ENCODE assay signal across 17 cellular contexts in genomic region chr4:8235224-8235623, GRCh38. TPM values are rescaled to one million over a fixed set of nuclear protein-coding genes. Genes with fewer than 3 reads are reported as not detected.
A peak's percentile ranks its signal among the peaks of the same experiment; 100 is the strongest.
DNase-seq lines count a peak whose midpoint lies in the region; ATAC-seq, FAIRE-seq and TF ChIP-seq lines count a peak whose summit lies in the region.
"Had no signal": no experiment of that assay in that cellular context is flagged by ENCODE, and none has a peak within 500 bp of the region (broad histone marks: within the 10 kb centered on the region; RNA-seq: fewer than 3 reads in every experiment).

No MANE protein-coding gene starts in this region.

- H2BK15ac ChIP-seq in H1 (ENCODE audit: low read length), result no peak overlapping the region

- no peak overlapping the region for H3K56ac ChIP-seq in H1 (replicated peaks; ENCODE audit: insufficient read length, low read depth, low read length)

- FAIRE-seq in H1 (lab: Jason Lieb, UNC), result no peak
- FAIRE-seq: D721Med, GM18507 had no signal

- DNase-seq in DMS79 (lab: John Stamatoyannopoulos, UW) (peak; percentile 28), MM.1S (peak; percentile 84), NCI-H345 treated with DMSO at 0.1 percent for 48 hours (lab: John Stamatoyannopoulos, UW; ENCODE audit: unreplicated experiment) (peak; percentile 13), H1 (ENCODE audit: low read depth in 1 of 2, low spot score in 2 of 2) (no peak), brain microvascular endothelial cell (no peak), SW 1271 (lab: John Stamatoyannopoulos, UW) (no peak), germinal center (ENCODE audit: low spot score) (no peak)
- DNase-seq: AML-193, IMR-90, NCI-H1930, NCI-H226, PC-3 had no signal

- no peaks in the 10 kb centered on the region for H3K9me3 ChIP-seq in MM.1S (replicated peaks; ENCODE audit: insufficient read depth, low read length)
- H3K9me3 ChIP-seq in H1 (ENCODE audit: insufficient read depth in 2 of 2, low read depth in 1 of 2, low read length in 1 of 2), result no peaks in the 10 kb centered on the region; a peak in 1 of 4 replicates

- H3K18ac ChIP-seq in H1 (ENCODE audit: extremely low read depth, low read length), result no peak overlapping the region

- no peak overlapping the region for H3K23ac ChIP-seq in H1 (ENCODE audit: insufficient read length)

- H3K4me1 ChIP-seq in MM.1S (ENCODE audit: low read length) (peaks cover 38% of the 10 kb centered on the region), H1 (replicated peaks in 1 of 4; ENCODE audit: control insufficient read depth in 3 of 4, insufficient read depth in 4 of 4, low read length in 3 of 4) (peaks cover 0 to 6% (median 2%) of the 10 kb centered on the region in 4 experiments; a peak in 5 of 7 replicates)

- H3K79me2 ChIP-seq in MM.1S (ENCODE audit: low read length) (no peaks in the 10 kb centered on the region), H1 (ENCODE audit: control insufficient read depth in 1 of 2, insufficient read depth in 2 of 2, low read length in 2 of 2) (no peaks in the 10 kb centered on the region)

- peaks cover 3% of the 10 kb centered on the region; the same call in 1 of the 2 replicates for H3K79me1 ChIP-seq in H1 (ENCODE audit: low read depth, low read length)

- no peaks in the 10 kb centered on the region for H4K20me1 ChIP-seq in MM.1S (ENCODE audit: insufficient read depth, low read length)
- H4K20me1 ChIP-seq in H1 (replicated peaks in 1 of 2; ENCODE audit: control insufficient read depth in 1 of 2, insufficient read depth in 2 of 2, low read length in 2 of 2), result peaks cover 0 to 12% of the 10 kb centered on the region in 2 experiments

- H3K36me3 ChIP-seq in MM.1S (replicated peaks; ENCODE audit: insufficient read depth, low read length), result no peaks in the 10 kb centered on the region
- no peaks in the 10 kb centered on the region; a peak in 1 of 8 replicates for H3K36me3 ChIP-seq in H1 (ENCODE audit: control insufficient read depth in 2 of 4, insufficient read depth in 4 of 4, low read length in 3 of 4)
- no peaks in the 10 kb centered on the region for H3K36me3 ChIP-seq in brain microvascular endothelial cell (replicated peaks)

- H3K23me2 ChIP-seq in H1 (ENCODE audit: low read depth, low read length), result peaks cover 10% of the 10 kb centered on the region; the same call in 1 of the 2 replicates

- H3K27ac ChIP-seq in MM.1S (ENCODE audit: low read length) (peak overlapping the region; percentile 55; the same call in 1 of the 2 replicates), H1 (ENCODE audit: low read depth, low read length) (no peak overlapping the region), brain microvascular endothelial cell (no peak overlapping the region)

- no peaks in the 10 kb centered on the region for H3K9me2 ChIP-seq in MM.1S (replicated peaks; ENCODE audit: insufficient read depth, low read length)

- H4K5ac ChIP-seq in H1 (ENCODE audit: insufficient read length, low read depth, low read length), result no peak overlapping the region

- no peak for TF ChIP-seq RAD21 in H1 (IDR thresholded peaks at IDR 0.05 in 1 of 2, conservative IDR thresholded peaks at IDR 0.05 in 1 of 2; ENCODE audit: low read depth in 2 of 2, low read length in 2 of 2)

- no peak for ATAC-seq in GM21576 (IDR thresholded peaks at IDR 0.05; ENCODE audit: unreplicated experiment)
- ATAC-seq: PC-3, T-cell had no signal

- no peak for TF ChIP-seq POLR2A in H1 (IDR thresholded peaks at IDR 0.05; ENCODE audit: control extremely low read depth in 1 of 2, low read depth in 2 of 2, low read length in 2 of 2)

- in situ Hi-C loops in brain microvascular endothelial cell (cut with HindIII; ENCODE audit: low pct_ligation_motif_present, low sequenced_read_pairs), result no loop called here

- H2BK5ac ChIP-seq in H1 (ENCODE audit: low read depth, low read length), result no peak overlapping the region; the same call in 1 of the 2 replicates

- 87% methylated on average over 10 of the region's 13 CpGs; no CpG with 5 or more reads in 1 of the 2 experiments for WGBS in H1 (ENCODE audit: extremely low coverage in 1 of 2, insufficient coverage in 1 of 2, insufficient read length in 1 of 2, insufficient replicate concordance in 2 of 2, low coverage in 1 of 2, low lambda C conversion rate in 2 of 2, missing lambda C conversion rate in 1 of 2), 2 experiments

- H3K9ac ChIP-seq in MM.1S (ENCODE audit: low read length) (peak overlapping the region; percentile 24; the same call in 1 of the 2 replicates), H1 (replicated peaks in 1 of 4; ENCODE audit: extremely low read depth in 1 of 4, low read depth in 3 of 4, low read length in 3 of 4) (no peak overlapping the region)

- POLR2A ChIA-PET in H1 (lab: Charles Lee; ENCODE audit: partially characterized antibody), result no interaction called here

- no peak for TF ChIP-seq EP300 in H1 (IDR thresholded peaks at IDR 0.05; ENCODE audit: borderline replicate concordance in 1 of 2, low read depth in 2 of 2, low read length in 2 of 2)

- no peak overlapping the region for H3K14ac ChIP-seq in H1 (ENCODE audit: insufficient read length)

- H3K4me3 ChIP-seq in MM.1S (ENCODE audit: low read length), result no peak overlapping the region
- no peak overlapping the region for H3K4me3 ChIP-seq in H1 (ENCODE audit: extremely low read depth in 1 of 4, insufficient read depth in 2 of 4, low read depth in 3 of 4, low read length in 4 of 4)
- no peak overlapping the region for H3K4me3 ChIP-seq in brain microvascular endothelial cell (ENCODE audit: low read depth, low read length)

- no peak overlapping the region for H2BK120ac ChIP-seq in H1 (replicated peaks; ENCODE audit: low read depth, low read length)

- CTCF ChIA-PET in H1 (lab: Charles Lee; ENCODE audit: partially characterized antibody), result interaction anchor here (1.1 to 5.1 kb wide), 8 partner anchors 8 to 176 kb away, joined by 3 to 68 read pairs (median 7); no protein-coding TSS in a partner anchor

- H3K27me3 ChIP-seq in MM.1S (replicated peaks; ENCODE audit: insufficient read depth, low read length) (no peaks in the 10 kb centered on the region), H1 (replicated peaks in 1 of 4; ENCODE audit: control insufficient read depth in 3 of 4, extremely low read depth in 1 of 4, insufficient read depth in 3 of 4, low read length in 3 of 4) (no peaks in the 10 kb centered on the region), brain microvascular endothelial cell (replicated peaks) (no peaks in the 10 kb centered on the region)

- no peak overlapping the region for H3K4ac ChIP-seq in H1 (replicated peaks; ENCODE audit: insufficient read length, low read depth, low read length)

- H2BK12ac ChIP-seq in H1 (ENCODE audit: low read depth, low read length), result no peak overlapping the region

- no peak overlapping the region for H2BK20ac ChIP-seq in H1 (ENCODE audit: low read length)

- H4K8ac ChIP-seq in H1 (ENCODE audit: extremely low read depth, insufficient read depth, low read length), result 0 out of 2 replicates have a peak overlapping the region, but pooled peaks have one; percentile 14

- peaks cover 4% of the 10 kb centered on the region; the same call in 1 of the 2 replicates for H3F3A ChIP-seq in MM.1S (ENCODE audit: insufficient read depth, low read length)

- H2AFZ ChIP-seq in MM.1S (ENCODE audit: low read length), result no peak overlapping the region
- H2AFZ ChIP-seq in H1 (ENCODE audit: low read length), result no peak overlapping the region

- TF ChIP-seq CTCF in MM.1S (IDR thresholded peaks at IDR 0.05; ENCODE audit: low read length) (no peak), H1 (IDR thresholded peaks at IDR 0.05; ENCODE audit: control extremely low read depth in 1 of 3, insufficient read depth in 1 of 3, low read depth in 1 of 3, low read length in 3 of 3) (no peak), brain microvascular endothelial cell (IDR thresholded peaks at IDR 0.05; ENCODE audit: low read depth, low read length, missing control alignments) (no peak)

- H2AK5ac ChIP-seq in H1 (ENCODE audit: low read depth, low read length), result no peak overlapping the region

- H3K4me2 ChIP-seq in MM.1S (ENCODE audit: low read depth, low read length), result peak overlapping the region; percentile 24; the same call in 1 of the 2 replicates
- H3K4me2 ChIP-seq in H1 (ENCODE audit: insufficient read depth in 1 of 2, low read depth in 2 of 2, low read length in 2 of 2), result no peak overlapping the region

- H4K91ac ChIP-seq in H1 (replicated peaks; ENCODE audit: insufficient read length, low read length), result no peak overlapping the region

TF ChIP-seq in H1, 55 proteins besides CTCF, POLR2A, EP300 and RAD21 (continues in another document):
- TF ChIP-seq CREB1 (IDR thresholded peaks at IDR 0.05) (no peak), GABPA (IDR thresholded peaks at IDR 0.05; ENCODE audit: borderline replicate concordance, insufficient read depth, low read length) (no peak), JUN (IDR thresholded peaks at IDR 0.05; ENCODE audit: low read depth, low read length) (no peak), JUND (IDR thresholded peaks at IDR 0.05; ENCODE audit: low read length) (no peak), KDM4A (IDR thresholded peaks at IDR 0.05; ENCODE audit: low read depth, low read length, severe bottlenecking) (no peak), SIRT6 (IDR thresholded peaks at IDR 0.05; ENCODE audit: low read length) (no peak), SIX5 (IDR thresholded peaks at IDR 0.05; ENCODE audit: low read depth, low read length) (no peak), SRF (IDR thresholded peaks at IDR 0.05; ENCODE audit: low read depth, low read length) (no peak), SUZ12 (IDR thresholded peaks at IDR 0.05; ENCODE audit: low read length) (no peak), TBP (IDR thresholded peaks at IDR 0.05; ENCODE audit: low read depth, low read length) (no peak)

RNA-seq across cellular contexts. Expression of gene HTRA3, which starts 34.3 kb away (rescaled TPM):
- 2.9 and 3.2 TPM in 2 replicates for total RNA-seq in H1 (2021; fragmentation: NEBNext Ultra II Directional; extraction: Animal tissue kit (Norgen Biotek cat#: 25700))
- 4.5 and 5.8 TPM in 2 replicates for polyA plus RNA-seq in H1 (2011; rRNA removed)
- 3.3 TPM for polyA plus RNA-seq in H1 (2011; cell fraction: cytosol; rRNA removed)
- polyA plus RNA-seq in H1 (2011; cell fraction: nucleus; rRNA removed), result 3.1 TPM
- polyA plus RNA-seq in H1 (2012, experiment 1 of 2), result 2.8 to 5.6 TPM (median 4.0 TPM) in 4 replicates
- polyA plus RNA-seq in H1 (2012, experiment 2 of 2), result 3.3 TPM
- 3.4 TPM for polyA plus RNA-seq in H1 (2013, experiment 1 of 2)
- polyA plus RNA-seq in H1 (2013, experiment 2 of 2), result 3.3 TPM
- 1.1 and 1.2 TPM in 2 replicates for polyA minus RNA-seq in H1 (2011; rRNA and poly(A)+ RNA removed)
- 1.2 TPM for polyA minus RNA-seq in H1 (2011; cell fraction: cytosol; rRNA and poly(A)+ RNA removed)
- 1.3 TPM for polyA minus RNA-seq in H1 (2011; cell fraction: nucleus; rRNA and poly(A)+ RNA removed)
- total RNA-seq: CD4-positive, alpha-beta memory T cell had no signal
- polyA plus RNA-seq: CD4-positive, alpha-beta memory T cell had no signal

RNA-seq across cellular contexts. Expression of gene SH3TC1, which starts 36.1 kb away (rescaled TPM):
- total RNA-seq in H1 (2021; fragmentation: NEBNext Ultra II Directional; extraction: Animal tissue kit (Norgen Biotek cat#: 25700)), result 0.29 TPM in 1 of 2 replicates, not detected in the other
- 0.13 and 0.15 TPM in 2 replicates for polyA plus RNA-seq in H1 (2011; rRNA removed)
- polyA plus RNA-seq in H1 (2011; cell fraction: cytosol; rRNA removed), result 0.14 TPM
- 0.29 TPM for polyA plus RNA-seq in H1 (2011; cell fraction: nucleus; rRNA removed)
- polyA plus RNA-seq in H1 (2012, experiment 1 of 2), result 0.08 to 0.36 TPM (median 0.14 TPM) in 4 replicates
- polyA plus RNA-seq in H1 (2012, experiment 2 of 2), result 0.22 TPM
- polyA plus RNA-seq in H1 (2013, experiment 1 of 2), result 0.16 TPM
- 0.07 TPM for polyA plus RNA-seq in H1 (2013, experiment 2 of 2)
- polyA minus RNA-seq in H1 (2011; rRNA and poly(A)+ RNA removed), result 0.13 and 0.71 TPM in 2 replicates
- polyA minus RNA-seq in H1 (2011; cell fraction: cytosol; rRNA and poly(A)+ RNA removed), result not detected
- 0.30 TPM for polyA minus RNA-seq in H1 (2011; cell fraction: nucleus; rRNA and poly(A)+ RNA removed)

Comparison
In these comparisons a context has a peak if more than half of its experiments do, and no peak if none do; other contexts are left out.
1. DNase-seq: peak in DMS79 (single experiment), MM.1S (single experiment) and NCI-H345 treated with DMSO at 0.1 percent for 48 hours (single experiment); none in H1 (0 of 2), brain microvascular endothelial cell (single experiment), SW 1271 (0 of 2) and germinal center (single experiment).